9 cellular contexts compared by ENCODE assay signal in the genomic region with DNA sequence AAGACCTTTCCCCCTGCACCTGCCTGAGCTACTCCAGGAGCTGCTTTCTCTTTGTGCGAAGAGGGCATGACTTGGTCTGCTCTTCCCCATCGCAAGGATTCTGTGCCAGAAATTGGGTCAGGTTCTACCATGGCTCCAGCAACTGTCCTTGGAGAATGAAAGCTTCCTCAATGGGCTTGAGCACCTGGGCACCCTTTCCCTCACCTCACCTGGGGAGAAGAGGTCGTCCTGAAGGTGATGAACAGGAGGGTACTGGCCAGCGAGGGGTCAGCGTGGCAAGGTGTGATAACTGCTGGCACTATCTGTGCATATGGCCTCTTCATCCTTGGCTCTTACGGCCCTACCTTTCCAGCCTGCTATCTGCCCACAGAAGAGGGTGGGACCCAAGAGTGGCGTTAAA. TPM values are rescaled to one million over a fixed set of nuclear protein-coding genes. Genes with fewer than 3 reads are reported as not detected.
DNase-seq lines count a peak whose midpoint lies in the region; ATAC-seq, FAIRE-seq and TF ChIP-seq lines count a peak whose summit lies in the region.
"Had no signal": no experiment of that assay in that cellular context is flagged by ENCODE, and none has a peak within 500 bp of the region (broad histone marks: within the 10 kb centered on the region; RNA-seq: fewer than 3 reads in every experiment).

No MANE protein-coding gene starts in this region.

- TF ChIP-seq CTCF in cardiac muscle cell (IDR thresholded peaks at IDR 0.05; ENCODE audit: low read depth, low read length) (no peak), K562 (IDR thresholded peaks at IDR 0.05 in 2 of 3, conservative IDR thresholded peaks at IDR 0.05 in 1 of 3; ENCODE audit: insufficient read depth in 2 of 3, low read depth in 1 of 3, low read length in 3 of 3) (no peak), upper lobe of left lung (IDR thresholded peaks at IDR 0.05) (no peak)

- no peak for TF ChIP-seq RAD21 in K562 (CRISPR knock-in tag; conservative IDR thresholded peaks at IDR 0.05 in 1 of 2, IDR thresholded peaks at IDR 0.05 in 1 of 2)

- peak overlapping the region; percentile 79 for H3K27ac ChIP-seq in cardiac muscle cell
- peak overlapping the region; percentile 66; the same call in 2 of the 3 replicates for H3K27ac ChIP-seq in K562 (ENCODE audit: extremely low read depth, low read depth, low read length)
- no peak overlapping the region for H3K27ac ChIP-seq in muscle layer of colon (ENCODE audit: low read depth, low read length)
- peak overlapping the region in 3 of 4 donors; percentile 54 to 94 (median 87) for H3K27ac ChIP-seq in upper lobe of left lung

- no peak for DNase-seq in cardiac muscle cell (ENCODE audit: low read depth in 1 of 2, low spot score in 1 of 2)
- no peak for DNase-seq in Right ventricle myocardium superior
- DNase-seq in K562 (ENCODE audit: extremely low read depth in 1 of 4, low spot score in 3 of 4), result no peak
- DNase-seq in upper lobe of left lung, result no peak
- DNase-seq in stimulated activated CD4-positive, alpha-beta T cell treated with anti-CD3 and anti-CD28 coated beads, Interleukin-2, amount 100 ng/mL, for 24 hours, result no peak
- DNase-seq in HuH-7.5 (ENCODE audit: low spot score), result no peak

- POLR2A ChIA-PET in K562 (lab: Yijun Ruan, JAX), result interaction anchor here (0.8 kb wide), 1 partner anchor 51 kb away, joined by 4 read pairs; no protein-coding TSS in a partner anchor

- TF ChIP-seq EP300 in K562 (IDR thresholded peaks at IDR 0.05; ENCODE audit: low read length), result no peak
- no peak for TF ChIP-seq EP300 in upper lobe of left lung (IDR thresholded peaks at IDR 0.05)

- CTCF ChIA-PET in K562 (lab: Yijun Ruan, JAX; ENCODE audit: low intra/inter-chr PET ratio), result no interaction called here

- WGBS in K562 (ENCODE audit: insufficient coverage, low coverage, missing lambda C conversion rate), result 74% methylated on average over 7 of the region's 7 CpGs
- WGBS in upper lobe of left lung, 2 donors, result 79 to 85% methylated on average over 2 to 7 of the region's 7 CpGs

- H3K4me1 ChIP-seq in cardiac muscle cell (ENCODE audit: low read depth) (peaks cover 23% of the 10 kb centered on the region), K562 (replicated peaks in 1 of 2; ENCODE audit: control insufficient read depth in 2 of 2, insufficient read depth in 2 of 2, low read length in 2 of 2) (peaks cover 32 to 38% of the 10 kb centered on the region in 2 experiments), muscle layer of colon (ENCODE audit: insufficient read depth, low read length) (peaks cover 56% of the 10 kb centered on the region), upper lobe of left lung (peaks cover 62 to 88% (median 73%) of the 10 kb centered on the region in 4 donors)

- H3K36me3 ChIP-seq in cardiac muscle cell, result peaks cover 30% of the 10 kb centered on the region
- peaks cover 68% of the 10 kb centered on the region for H3K36me3 ChIP-seq in K562 (ENCODE audit: control insufficient read depth, insufficient read depth, low read length)
- peaks cover 49% of the 10 kb centered on the region for H3K36me3 ChIP-seq in muscle layer of colon (ENCODE audit: insufficient read depth, low read length)
- peaks cover 6 to 64% (median 32%) of the 10 kb centered on the region in 4 donors for H3K36me3 ChIP-seq in upper lobe of left lung

- H3K9me3 ChIP-seq in cardiac muscle cell (ENCODE audit: low read depth) (no peaks in the 10 kb centered on the region), K562 (replicated peaks; ENCODE audit: control insufficient read depth, insufficient read depth, low read depth, low read length) (no peaks in the 10 kb centered on the region), muscle layer of colon (ENCODE audit: low read length) (no peaks in the 10 kb centered on the region), upper lobe of left lung (no peaks in the 10 kb centered on the region)

- in situ Hi-C loops in K562 (cut with MboI), result no loop called here

- H2AFZ ChIP-seq in K562 (ENCODE audit: low read depth, low read length), result peak overlapping the region; percentile 84; the same call in 1 of the 2 replicates

- no peaks in the 10 kb centered on the region for H3K27me3 ChIP-seq in cardiac muscle cell
- H3K27me3 ChIP-seq in K562 (ENCODE audit: control insufficient read depth in 2 of 2, insufficient read depth in 2 of 2, low read length in 2 of 2), result no peaks in the 10 kb centered on the region
- H3K27me3 ChIP-seq in muscle layer of colon (ENCODE audit: control insufficient read depth in 1 of 2, insufficient read depth in 2 of 2, low read length in 2 of 2), result no peaks in the 10 kb centered on the region
- H3K27me3 ChIP-seq in upper lobe of left lung, result no peaks in the 10 kb centered on the region

- H3K4me2 ChIP-seq in K562 (ENCODE audit: insufficient read depth, low read length), result peak overlapping the region; percentile 78

- intact Hi-C loops in Right ventricle myocardium superior (cut with DNase I) (no loop called here), K562 (cut with micrococcal nuclease) (no loop called here)

- H3K9me1 ChIP-seq in K562 (ENCODE audit: control insufficient read depth, insufficient read depth, low read length), result peaks cover 23% of the 10 kb centered on the region

- FAIRE-seq in K562 (lab: Jason Lieb, UNC), result no peak
- FAIRE-seq: H54 had no signal

- peaks cover 22% of the 10 kb centered on the region; the same call in 1 of the 2 replicates for H4K20me1 ChIP-seq in K562 (replicated peaks; ENCODE audit: control insufficient read depth, insufficient read depth, low read length)

- H3K9ac ChIP-seq in K562 (ENCODE audit: insufficient read depth in 1 of 2, low read depth in 2 of 2, low read length in 2 of 2), result peak overlapping the region in 1 of 2 experiments; percentile 70; a peak in 2 of 4 replicates
- H3K9ac ChIP-seq in muscle layer of colon (ENCODE audit: low read length), result peak overlapping the region; percentile 45

- TF ChIP-seq POLR2A in K562 (conservative IDR thresholded peaks at IDR 0.05) (no peak), upper lobe of left lung (IDR thresholded peaks at IDR 0.05) (no peak)

- peaks cover 63% of the 10 kb centered on the region for H3K79me2 ChIP-seq in K562 (ENCODE audit: control insufficient read depth, insufficient read depth, low read length)

- H3K4me3 ChIP-seq in cardiac muscle cell, result no peak overlapping the region
- peak overlapping the region; percentile 24; the same call in 1 of the 2 replicates for H3K4me3 ChIP-seq in K562
- H3K4me3 ChIP-seq in muscle layer of colon (ENCODE audit: low read depth in 1 of 2, low read length in 2 of 2), result peak overlapping the region in 1 of 2 donors; percentile 49
- peak overlapping the region in 1 of 4 donors; percentile 81 for H3K4me3 ChIP-seq in upper lobe of left lung

- no TSS peak for BruUV-seq in K562 (replicated peaks; lab: Mats Ljungman, UMichigan)

- ATAC-seq in Right ventricle myocardium superior (ENCODE audit: poor library complexity), result no peak
- no peak for ATAC-seq in K562
- ATAC-seq in upper lobe of left lung (ENCODE audit: low FRiP score in 2 of 2), result no peak
- ATAC-seq in HG02981 (IDR thresholded peaks at IDR 0.05; ENCODE audit: unreplicated experiment), result no peak

TF ChIP-seq in K562, 482 proteins besides CTCF, POLR2A, EP300 and RAD21 (continues in another document):
- TF ChIP-seq ARHGAP35 (IDR thresholded peaks at IDR 0.05; ENCODE audit: partially characterized antibody) (no peak), GTF2A2 (tag; IDR thresholded peaks at IDR 0.05) (no peak)

RNA-seq across cellular contexts. Expression of gene RBM15B, which starts 0.9 kb away (rescaled TPM):
- 44.1 and 55.8 TPM in 2 replicates for total RNA-seq in cardiac muscle cell
- polyA plus RNA-seq in cardiac muscle cell, result 37.9 and 49.2 TPM in 2 replicates
- 9.9 TPM for total RNA-seq in Right ventricle myocardium superior
- total RNA-seq in K562 (2011; cell fraction: chromatin; rRNA removed; ENCODE audit: low replicate concordance), result 7.2 and 16.3 TPM in 2 replicates
- 13.6 and 16.7 TPM in 2 replicates for total RNA-seq in K562 (2011; cell fraction: nucleolus; rRNA removed)
- 11.9 and 13.1 TPM in 2 replicates for total RNA-seq in K562 (2011; cell fraction: nucleoplasm; rRNA removed)
- 14.6 and 19.4 TPM in 2 replicates for total RNA-seq in K562 (2014; rRNA removed)
- total RNA-seq in K562 (2014; rRNA removed; fragmentation: Illumina TruSeq; extraction: Trizol), result 8.1 and 8.8 TPM in 2 replicates
- 13.4 and 13.9 TPM in 2 replicates for total RNA-seq in K562 (2015; rRNA removed; fragmentation: Illumina TruSeq; extraction: Trizol)
- 20.7 and 21.0 TPM in 2 replicates for total RNA-seq in K562 (2021)
- polyA plus RNA-seq in K562 (2011; rRNA removed), result 4.7 and 6.8 TPM in 2 replicates
- polyA plus RNA-seq in K562 (2011; cell fraction: cytosol; rRNA removed), result 6.4 and 10.4 TPM in 2 replicates
- polyA plus RNA-seq in K562 (2011; cell fraction: nucleus; rRNA removed), result 4.3 and 6.1 TPM in 2 replicates
- 10.9 and 12.3 TPM in 2 replicates for polyA plus RNA-seq in K562 (2012)
- polyA plus RNA-seq in K562 (2014; fragmentation: Illumina TruSeq; extraction: Trizol), result 13.6 and 13.7 TPM in 2 replicates
- 1 to 10 TPM; 1.8 to 1.9 TPM for polyA plus RNA-seq in K562 (2014; fragmentation: Nextera tagmentation; extraction: Ambion mirVana)
- polyA plus RNA-seq in K562 (2014; rRNA removed), result 10.5 and 12.2 TPM in 2 replicates
- polyA minus RNA-seq in K562 (2011; rRNA and poly(A)+ RNA removed), result 7.6 and 11.9 TPM in 2 replicates
- 8.6 and 9.6 TPM in 2 replicates for polyA minus RNA-seq in K562 (2011; cell fraction: cytosol; rRNA and poly(A)+ RNA removed)
- polyA minus RNA-seq in K562 (2011; cell fraction: nucleus; rRNA and poly(A)+ RNA removed), result 10.5 and 13.3 TPM in 2 replicates
- total RNA-seq in upper lobe of left lung, result 10 to 100 TPM; 22.0 to 39.8 (median 27.2) TPM

RNA-seq across cellular contexts. Expression of gene MANF, which starts 5.1 kb away (rescaled TPM):
- 55.6 and 180 TPM in 2 replicates for total RNA-seq in cardiac muscle cell
- polyA plus RNA-seq in cardiac muscle cell, result 66.9 and 163 TPM in 2 replicates
- 41.1 TPM for total RNA-seq in Right ventricle myocardium superior
- total RNA-seq in K562 (2011; cell fraction: chromatin; rRNA removed; ENCODE audit: low replicate concordance), result 46.5 and 57.2 TPM in 2 replicates
- total RNA-seq in K562 (2011; cell fraction: nucleolus; rRNA removed), result 51.5 and 54.2 TPM in 2 replicates
- total RNA-seq in K562 (2011; cell fraction: nucleoplasm; rRNA removed), result 62.5 and 67.3 TPM in 2 replicates
- total RNA-seq in K562 (2014; rRNA removed), result 41.7 and 58.5 TPM in 2 replicates
- 44.9 and 50.8 TPM in 2 replicates for total RNA-seq in K562 (2014; rRNA removed; fragmentation: Illumina TruSeq; extraction: Trizol)
- total RNA-seq in K562 (2015; rRNA removed; fragmentation: Illumina TruSeq; extraction: Trizol), result 41.1 and 42.3 TPM in 2 replicates
- total RNA-seq in K562 (2021), result 39.3 and 49.9 TPM in 2 replicates
- 44.2 and 47.7 TPM in 2 replicates for polyA plus RNA-seq in K562 (2011; rRNA removed)
- 14.5 and 32.1 TPM in 2 replicates for polyA plus RNA-seq in K562 (2011; cell fraction: cytosol; rRNA removed)
- 8.8 and 18.7 TPM in 2 replicates for polyA plus RNA-seq in K562 (2011; cell fraction: nucleus; rRNA removed)
- 48.2 and 67.8 TPM in 2 replicates for polyA plus RNA-seq in K562 (2012)
- polyA plus RNA-seq in K562 (2014; fragmentation: Illumina TruSeq; extraction: Trizol), result 51.3 and 52.7 TPM in 2 replicates
- polyA plus RNA-seq in K562 (2014; fragmentation: Nextera tagmentation; extraction: Ambion mirVana), result 1 to 10 TPM; 6.5 to 7.1 TPM
- polyA plus RNA-seq in K562 (2014; rRNA removed), result 46.7 and 53.5 TPM in 2 replicates
- 24.2 and 33.3 TPM in 2 replicates for polyA minus RNA-seq in K562 (2011; rRNA and poly(A)+ RNA removed)
- polyA minus RNA-seq in K562 (2011; cell fraction: cytosol; rRNA and poly(A)+ RNA removed), result 9.8 and 17.6 TPM in 2 replicates
- polyA minus RNA-seq in K562 (2011; cell fraction: nucleus; rRNA and poly(A)+ RNA removed), result 4.2 and 10.3 TPM in 2 replicates
- 100 to 1,000 TPM in 1 of 6 donors, 10 to 100 TPM in 5; 19.0 to 102 (median 54.5) TPM for total RNA-seq in upper lobe of left lung
